Comparison of ENCODE assay signal across 8 cellular contexts in the genomic region with DNA sequence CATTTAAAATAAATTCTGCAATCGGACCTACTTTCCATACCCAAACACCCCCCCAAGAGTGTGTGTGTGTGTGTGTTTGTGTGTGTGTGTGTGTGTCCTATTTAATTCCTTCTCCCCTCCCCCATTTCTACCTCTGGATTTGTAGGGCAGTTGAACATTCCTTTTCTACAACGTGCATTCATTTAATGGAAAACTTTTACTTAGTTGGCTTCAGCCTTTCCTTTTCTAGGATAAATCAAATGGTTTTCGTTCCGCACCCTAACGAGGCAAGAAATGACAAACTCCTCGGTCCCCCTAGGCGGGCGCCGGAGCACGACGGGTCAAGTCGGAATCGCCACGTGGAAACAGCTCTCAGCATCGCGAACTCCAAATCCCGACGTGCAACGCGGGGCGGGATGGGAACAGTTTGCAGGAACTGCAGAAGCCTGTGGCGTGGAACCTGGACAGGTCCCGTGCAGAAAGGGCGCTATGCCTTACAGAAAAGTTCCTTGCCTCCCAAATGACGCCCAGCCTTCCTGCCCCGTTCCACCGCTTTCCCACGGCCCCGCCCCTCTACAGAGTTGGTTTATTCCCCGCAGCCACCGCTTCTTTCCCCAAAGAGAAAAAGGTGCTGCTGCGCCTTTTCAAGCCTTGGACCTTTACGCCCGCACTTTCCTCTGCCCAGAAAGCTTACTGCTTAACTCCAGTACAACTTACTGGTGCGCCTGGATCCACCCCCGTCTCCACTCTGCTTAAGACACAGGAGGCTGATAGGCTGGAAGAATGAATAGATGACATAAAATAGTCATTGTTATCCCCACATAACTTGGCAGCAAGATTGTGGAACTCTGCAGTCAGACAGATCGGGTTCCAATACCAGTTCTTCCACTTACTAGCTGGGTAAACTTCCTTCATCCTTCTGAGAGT. TPM values are rescaled to one million over a fixed set of nuclear protein-coding genes. Genes with fewer than 3 reads are reported as not detected.
DNase-seq lines count a peak whose midpoint lies in the region; TF ChIP-seq lines count a peak whose summit lies in the region.

No MANE protein-coding gene starts in this region.

- H3K36me3 Mint-ChIP-seq in activated naive CD4-positive, alpha-beta T cell treated with anti-CD3 and anti-CD28 coated beads, Interleukin-2, amount 50 U/mL, for 24 hours = peaks cover 7% of the 10 kb centered on the region
- H3K36me3 Mint-ChIP-seq in neural crest cell (ENCODE audit: low read depth) = no peaks in the 10 kb centered on the region
- H3K36me3 Mint-ChIP-seq in type B pancreatic cell = peaks cover 6% of the 10 kb centered on the region

- H3K4me1 Mint-ChIP-seq in activated naive CD4-positive, alpha-beta T cell treated with anti-CD3 and anti-CD28 coated beads, Interleukin-2, amount 50 U/mL, for 24 hours = peaks cover 31% of the 10 kb centered on the region
- H3K4me1 Mint-ChIP-seq in neural crest cell = peaks cover 38% of the 10 kb centered on the region
- peaks cover 26% of the 10 kb centered on the region for H3K4me1 Mint-ChIP-seq in type B pancreatic cell (ENCODE audit: unreplicated experiment)

- peak overlapping the region; percentile 82 for H3K4me3 ChIP-seq in LNCaP clone FGC (ENCODE audit: low read depth, low read length)

- TF ChIP-seq CTCF in LNCaP clone FGC (IDR thresholded peaks at IDR 0.05; ENCODE audit: control insufficient read depth, extremely low read depth, insufficient read depth) = no peak
- TF ChIP-seq CTCF in neural crest cell (conservative IDR thresholded peaks at IDR 0.05) = no peak
- peak; percentile 35 for TF ChIP-seq CTCF in type B pancreatic cell (conservative IDR thresholded peaks at IDR 0.05)

- no peaks in the 10 kb centered on the region for H3K9me3 Mint-ChIP-seq in activated naive CD4-positive, alpha-beta T cell treated with anti-CD3 and anti-CD28 coated beads, Interleukin-2, amount 50 U/mL, for 24 hours
- no peaks in the 10 kb centered on the region for H3K9me3 Mint-ChIP-seq in neural crest cell
- no peaks in the 10 kb centered on the region for H3K9me3 Mint-ChIP-seq in type B pancreatic cell

- H3K27me3 Mint-ChIP-seq in activated naive CD4-positive, alpha-beta T cell treated with anti-CD3 and anti-CD28 coated beads, Interleukin-2, amount 50 U/mL, for 24 hours = no peaks in the 10 kb centered on the region
- H3K27me3 Mint-ChIP-seq in neural crest cell (ENCODE audit: low read depth) = peaks cover 5% of the 10 kb centered on the region
- no peaks in the 10 kb centered on the region for H3K27me3 Mint-ChIP-seq in type B pancreatic cell

- peak overlapping the region; percentile 98 for H3K27ac Mint-ChIP-seq in activated naive CD4-positive, alpha-beta T cell treated with anti-CD3 and anti-CD28 coated beads, Interleukin-2, amount 50 U/mL, for 24 hours
- peak overlapping the region; percentile 78 for H3K27ac Mint-ChIP-seq in neural crest cell (ENCODE audit: unreplicated experiment)
- peak overlapping the region; percentile 97 for H3K27ac Mint-ChIP-seq in type B pancreatic cell

- DNase-seq in activated T-cell treated with anti-CD3 and anti-CD28 coated beads for 24 hours (ENCODE audit: low read depth) = peak; percentile 62
- no peak for DNase-seq in activated T-cell treated with anti-CD3 and anti-CD28 coated beads for 4 hours
- DNase-seq in LNCaP clone FGC (ENCODE audit: low read depth) = peak; percentile 99
- DNase-seq in RPMI7951 (ENCODE audit: low read depth) = peak; percentile 87
- DNase-seq in germinal center (ENCODE audit: low spot score) = peak; percentile 29
- peak; percentile 64 for DNase-seq in neural crest cell (ENCODE audit: low read depth, low spot score)
- DNase-seq in type B pancreatic cell (ENCODE audit: extremely low spot score, unreplicated experiment) = peak; percentile 82

- H3K4me3 Mint-ChIP-seq in activated naive CD4-positive, alpha-beta T cell treated with anti-CD3 and anti-CD28 coated beads, Interleukin-2, amount 50 U/mL, for 24 hours = peak overlapping the region; percentile 94
- H3K4me3 Mint-ChIP-seq in neural crest cell (peak overlapping the region; percentile 94), type B pancreatic cell (peak overlapping the region; percentile 98)

RNA-seq across cellular contexts. Expression of a gene that starts 1.1 kb away (rescaled TPM):
- 42.1 and 52.0 TPM in 2 replicates for total RNA-seq in RPMI7951 (2014; rRNA removed; shearing (Covaris generic))
- 54.8 and 57.7 TPM in 2 replicates for total RNA-seq in neural crest cell
- total RNA-seq in type B pancreatic cell (ENCODE audit: low replicate concordance) = 43.9 and 48.5 TPM in 2 replicates

RNA-seq across cellular contexts. Expression of a gene that starts 21.1 kb away (rescaled TPM):
- 21.9 and 27.8 TPM in 2 replicates for total RNA-seq in RPMI7951 (2014; rRNA removed; shearing (Covaris generic))
- total RNA-seq in neural crest cell (90.9 and 93.8 TPM in 2 replicates), type B pancreatic cell (ENCODE audit: low replicate concordance) (70.8 and 84.8 TPM in 2 replicates)

RNA-seq across cellular contexts. Expression of a gene that starts 37.2 kb away (rescaled TPM):
- total RNA-seq in RPMI7951 (2014; rRNA removed; shearing (Covaris generic)) = not detected in 2 replicates
- total RNA-seq in neural crest cell (not detected in 2 replicates), type B pancreatic cell (ENCODE audit: low replicate concordance) (not detected in 2 replicates)

RNA-seq across cellular contexts. Expression of a gene that starts 40.6 kb away (rescaled TPM):
- total RNA-seq in RPMI7951 (2014; rRNA removed; shearing (Covaris generic)) = 699 and 754 TPM in 2 replicates
- total RNA-seq in neural crest cell (271 and 289 TPM in 2 replicates), type B pancreatic cell (ENCODE audit: low replicate concordance) (249 and 298 TPM in 2 replicates)

RNA-seq across cellular contexts. Expression of a gene that starts 51.9 kb away (rescaled TPM):
- 27.2 and 33.4 TPM in 2 replicates for total RNA-seq in RPMI7951 (2014; rRNA removed; shearing (Covaris generic))
- total RNA-seq in neural crest cell (63.9 and 67.3 TPM in 2 replicates), type B pancreatic cell (ENCODE audit: low replicate concordance) (72.3 and 74.3 TPM in 2 replicates)
